ENCODE assay signal across 29 cellular contexts in genomic region chr15:95274038-95274437, GRCh38.
"Had no signal": no experiment of that assay in that cellular context is flagged by ENCODE, and none has a peak within 500 bp of the region (broad histone marks: within the 10 kb centered on the region; RNA-seq: fewer than 3 reads in every experiment).

No MANE protein-coding gene starts in this region.

- H3K27me3 Mint-ChIP-seq: activated CD4-positive, alpha-beta memory T cell treated with anti-CD3 and anti-CD28 coated beads for 36 hours had no signal

- H3K27me3 ChIP-seq: body of pancreas, colonic mucosa, esophagus squamous epithelium, gastroesophageal sphincter had no signal

- H3K9me3 Mint-ChIP-seq: activated naive CD4-positive, alpha-beta T cell treated with anti-CD3 and anti-CD28 coated beads, Interleukin-2, amount 10 ng/mL, durations not matched to agents 7 days and 5 days had no signal

- DNase-seq: activated CD4-positive, alpha-beta memory T cell treated with anti-CD3 and anti-CD28 coated beads for 36 hours; activated CD4-positive, alpha-beta T cell treated with anti-CD3 and anti-CD28 coated beads for 36 hours; activated CD4-positive, alpha-beta T cell treated with anti-CD3 and anti-CD28 coated beads, Interleukin-2, amount 10 ng/mL, durations not matched to agents 24 days and 14 days; activated CD4-positive, CD25-positive, alpha-beta regulatory T cell; activated CD4-positive, CD25-positive, alpha-beta regulatory T cell treated with anti-CD3 and anti-CD28 coated beads, Interleukin-2, amount 50 U/mL, for 72 hours; activated CD8-positive, alpha-beta memory T cell treated with anti-CD3 and anti-CD28 coated beads, Interleukin-2, amount 10 ng/mL, durations not matched to agents 7 days and 5 days; activated CD8-positive, alpha-beta memory T cell treated with anti-CD3 and anti-CD28 coated beads, Interleukin-2, amount 50 U/mL, for 4 hours; activated CD8-positive, alpha-beta T cell treated with anti-CD3 and anti-CD28 coated beads, Interleukin-2, amount 10 ng/mL, durations not matched to agents 7 days and 5 days; activated gamma-delta T cell; activated naive CD4-positive, alpha-beta T cell; activated naive CD4-positive, alpha-beta T cell treated with anti-CD3 and anti-CD28 coated beads, Interleukin-2, amount 10 ng/mL, durations not matched to agents 7 days and 5 days; activated naive CD8-positive, alpha-beta T cell treated with anti-CD3 and anti-CD28 coated beads, Interleukin-2, amount 10 ng/mL, durations not matched to agents 7 days and 5 days; activated T-cell treated with anti-CD3 and anti-CD28 coated beads, Interleukin-2, amount 50 U/mL, for 1 hour; activated T-cell treated with anti-CD3 and anti-CD28 coated beads, Interleukin-2, amount 50 U/mL, for 48 hours; amniotic stem cell; anterior cingulate cortex; body of pancreas; central memory CD4-positive, alpha-beta T cell; cerebellar nuclear complex; colonic mucosa; effector CD8-positive, alpha-beta T cell; esophagus squamous epithelium; foreskin melanocyte; T-helper 2 cell had no signal

- H3K36me3 ChIP-seq: colonic mucosa, esophagus squamous epithelium, gastroesophageal sphincter had no signal

- H3K27ac Mint-ChIP-seq: activated CD4-positive, alpha-beta memory T cell treated with anti-CD3 and anti-CD28 coated beads for 36 hours; activated CD4-positive, alpha-beta T cell treated with anti-CD3 and anti-CD28 coated beads for 36 hours; activated CD4-positive, alpha-beta T cell treated with anti-CD3 and anti-CD28 coated beads, Interleukin-2, amount 10 ng/mL, durations not matched to agents 24 days and 14 days; activated CD8-positive, alpha-beta memory T cell treated with anti-CD3 and anti-CD28 coated beads, Interleukin-2, amount 10 ng/mL, durations not matched to agents 7 days and 5 days; activated CD8-positive, alpha-beta T cell treated with anti-CD3 and anti-CD28 coated beads, Interleukin-2, amount 10 ng/mL, durations not matched to agents 7 days and 5 days; activated naive CD4-positive, alpha-beta T cell treated with anti-CD3 and anti-CD28 coated beads, Interleukin-2, amount 10 ng/mL, durations not matched to agents 7 days and 5 days; activated naive CD4-positive, alpha-beta T cell treated with anti-CD3 and anti-CD28 coated beads, Interleukin-2, amount 50 U/mL, for 72 hours; activated naive CD8-positive, alpha-beta T cell treated with anti-CD3 and anti-CD28 coated beads, Interleukin-2, amount 10 ng/mL, durations not matched to agents 7 days and 5 days; activated T-helper 1 cell treated with anti-CD3 and anti-CD28 coated beads, Interleukin-12 subunit alpha, Interleukin-12 subunit beta, Interleukin-2, Interleukin-4 antibody, amounts not matched to agents 30 ng/mL and 10 ng/mL and 1 ng/mL, durations not matched to agents 14 hours and 24 hours and 36 hours; activated T-helper 2 cell treated with anti-CD3 and anti-CD28 coated beads, Interferon-gamma antibody, Interleukin-2, Interleukin-4, amounts not matched to agents 10 μg/mL and 5 μg/mL and 100 μg/mL, durations not matched to agents 14 hours and 24 hours and 36 hours had no signal

- H3K4me1 Mint-ChIP-seq: activated CD4-positive, alpha-beta T cell treated with anti-CD3 and anti-CD28 coated beads for 36 hours; activated CD4-positive, alpha-beta T cell treated with anti-CD3 and anti-CD28 coated beads, Interleukin-2, amount 10 ng/mL, durations not matched to agents 24 days and 14 days; activated CD8-positive, alpha-beta memory T cell treated with anti-CD3 and anti-CD28 coated beads, Interleukin-2, amount 10 ng/mL, durations not matched to agents 7 days and 5 days; activated naive CD4-positive, alpha-beta T cell treated with anti-CD3 and anti-CD28 coated beads, Interleukin-2, amount 10 ng/mL, durations not matched to agents 7 days and 5 days; activated naive CD8-positive, alpha-beta T cell treated with anti-CD3 and anti-CD28 coated beads, Interleukin-2, amount 10 ng/mL, durations not matched to agents 7 days and 5 days had no signal

- ATAC-seq: activated CD4-positive, alpha-beta T cell treated with anti-CD3 and anti-CD28 coated beads for 36 hours; activated CD8-positive, alpha-beta memory T cell treated with anti-CD3 and anti-CD28 coated beads, Interleukin-2, amount 10 ng/mL, durations not matched to agents 7 days and 5 days; activated CD8-positive, alpha-beta T cell treated with anti-CD3 and anti-CD28 coated beads, Interleukin-2, amount 10 ng/mL, durations not matched to agents 7 days and 5 days; activated naive CD4-positive, alpha-beta T cell treated with anti-CD3 and anti-CD28 coated beads, Interleukin-2, amount 50 U/mL, for 72 hours; body of pancreas; gastroesophageal sphincter had no signal

- H3K4me3 Mint-ChIP-seq: activated CD4-positive, alpha-beta memory T cell treated with anti-CD3 and anti-CD28 coated beads for 36 hours; activated CD4-positive, alpha-beta T cell treated with anti-CD3 and anti-CD28 coated beads for 36 hours; activated CD4-positive, alpha-beta T cell treated with anti-CD3 and anti-CD28 coated beads, Interleukin-2, amount 10 ng/mL, durations not matched to agents 24 days and 14 days; activated CD8-positive, alpha-beta memory T cell treated with anti-CD3 and anti-CD28 coated beads, Interleukin-2, amount 10 ng/mL, durations not matched to agents 7 days and 5 days; activated CD8-positive, alpha-beta T cell treated with anti-CD3 and anti-CD28 coated beads, Interleukin-2, amount 10 ng/mL, durations not matched to agents 7 days and 5 days; activated naive CD4-positive, alpha-beta T cell treated with anti-CD3 and anti-CD28 coated beads, Interleukin-2, amount 10 ng/mL, durations not matched to agents 7 days and 5 days; activated naive CD8-positive, alpha-beta T cell treated with anti-CD3 and anti-CD28 coated beads, Interleukin-2, amount 10 ng/mL, durations not matched to agents 7 days and 5 days; activated T-helper 1 cell treated with anti-CD3 and anti-CD28 coated beads, Interleukin-12 subunit alpha, Interleukin-12 subunit beta, Interleukin-2, Interleukin-4 antibody, amounts not matched to agents 30 ng/mL and 10 ng/mL and 1 ng/mL, durations not matched to agents 14 hours and 24 hours and 36 hours had no signal

- H3K9me3 ChIP-seq: body of pancreas, colonic mucosa, esophagus squamous epithelium, gastroesophageal sphincter had no signal

- H3K27ac ChIP-seq: body of pancreas, colonic mucosa, epithelial cell of prostate, esophagus squamous epithelium, gastroesophageal sphincter had no signal

- H3K4me1 ChIP-seq: body of pancreas, colonic mucosa had no signal

- H3K36me3 Mint-ChIP-seq: activated CD4-positive, alpha-beta memory T cell treated with anti-CD3 and anti-CD28 coated beads for 36 hours; activated CD8-positive, alpha-beta memory T cell treated with anti-CD3 and anti-CD28 coated beads, Interleukin-2, amount 10 ng/mL, durations not matched to agents 7 days and 5 days; activated naive CD4-positive, alpha-beta T cell treated with anti-CD3 and anti-CD28 coated beads, Interleukin-2, amount 10 ng/mL, durations not matched to agents 7 days and 5 days; activated naive CD4-positive, alpha-beta T cell treated with anti-CD3 and anti-CD28 coated beads, Interleukin-2, amount 50 U/mL, for 72 hours had no signal

- H3K4me3 ChIP-seq: body of pancreas, colonic mucosa, esophagus squamous epithelium, gastroesophageal sphincter had no signal
